Comparison of ENCODE assay signal across 12 cellular contexts in genomic region chr11:34278708-34279297, GRCh38.
A peak's percentile ranks its signal among the peaks of the same experiment; 100 is the strongest.
DNase-seq lines count a peak whose midpoint lies in the region; ATAC-seq and TF ChIP-seq lines count a peak whose summit lies in the region.
"Had no signal": no experiment of that assay in that cellular context is flagged by ENCODE, and none has a peak within 500 bp of the region (broad histone marks: within the 10 kb centered on the region; RNA-seq: fewer than 3 reads in every experiment).

No MANE protein-coding gene starts in this region.

- no peak for TF ChIP-seq CTCF in GM13976 (IDR thresholded peaks at IDR 0.05; ENCODE audit: borderline replicate concordance, control extremely low read depth, extremely low read depth, insufficient read depth, missing control alignments)
- TF ChIP-seq CTCF in GM20000 (IDR thresholded peaks at IDR 0.05; ENCODE audit: extremely low read depth, missing control alignments): no peak
- TF ChIP-seq CTCF in left ventricle myocardium inferior (IDR thresholded peaks at IDR 0.05; ENCODE audit: borderline replicate concordance): no peak

- no peaks in the 10 kb centered on the region for H3K27me3 ChIP-seq in left ventricle myocardium inferior (ENCODE audit: low read depth)
- H3K27me3 ChIP-seq: BLaER1 had no signal

- H3K4me1 ChIP-seq in left ventricle myocardium inferior: peaks cover 27% of the 10 kb centered on the region

- intact Hi-C loops in left ventricle myocardium inferior (cut with micrococcal nuclease): no loop called here

- peak overlapping the region; percentile 59 for H3K27ac ChIP-seq in left ventricle myocardium inferior (replicated peaks)
- H3K27ac ChIP-seq: BLaER1 had no signal

- in situ Hi-C loops in GM13976 (cut with MboI; ENCODE audit: low sequenced_read_pairs, unreplicated experiment): no loop called here

- peak; percentile 75 for ATAC-seq in HG03095 (IDR thresholded peaks at IDR 0.05; ENCODE audit: unreplicated experiment)
- ATAC-seq: activated CD8-positive, alpha-beta memory T cell treated with anti-CD3 and anti-CD28 coated beads, Interleukin-2, amount 10 ng/mL, durations not matched to agents 7 days and 5 days had no signal

- H3K36me3 ChIP-seq in left ventricle myocardium inferior: no peaks in the 10 kb centered on the region
- H3K36me3 ChIP-seq: BLaER1 had no signal

- no peaks in the 10 kb centered on the region for H3K9me3 ChIP-seq in left ventricle myocardium inferior (replicated peaks)
- H3K9me3 ChIP-seq: BLaER1 had no signal

- DNase-seq in GM13976 (ENCODE audit: low spot score) (peak; percentile 42), GM20000 (ENCODE audit: low spot score) (peak; percentile 35), left ventricle myocardium inferior (no peak), OCI-M1 (lab: John Stamatoyannopoulos, UW) (no peak), GM03348 (ENCODE audit: low spot score) (no peak), SKM-1 treated with dmso at 0.1 percent for 144 hours (lab: John Stamatoyannopoulos, UW; ENCODE audit: unreplicated experiment) (no peak)
- DNase-seq in stimulated activated CD4-positive, alpha-beta T cell treated with anti-CD3 and anti-CD28 coated beads, Interleukin-15, amount 100 ng/mL, for 24 hours: no peak
- DNase-seq: activated CD8-positive, alpha-beta memory T cell treated with anti-CD3 and anti-CD28 coated beads, Interleukin-2, amount 10 ng/mL, durations not matched to agents 7 days and 5 days; NCI-H510A; SHP77 had no signal

- H3K4me3 ChIP-seq in left ventricle myocardium inferior: no peak overlapping the region
- H3K4me3 ChIP-seq: BLaER1 had no signal

Comparison
In these comparisons a context has a peak if more than half of its experiments do, and no peak if none do; other contexts are left out.
1. DNase-seq: peak in GM13976 (single experiment) and GM20000 (single experiment); none in left ventricle myocardium inferior (single experiment), OCI-M1 (single experiment), stimulated activated CD4-positive, alpha-beta T cell treated with anti-CD3 and anti-CD28 coated beads, Interleukin-15, amount 100 ng/mL, for 24 hours (single experiment), GM03348 (single experiment) and SKM-1 treated with dmso at 0.1 percent for 144 hours (single experiment).